Comparison of ENCODE assay signal across 1 cellular context in the genomic region with DNA sequence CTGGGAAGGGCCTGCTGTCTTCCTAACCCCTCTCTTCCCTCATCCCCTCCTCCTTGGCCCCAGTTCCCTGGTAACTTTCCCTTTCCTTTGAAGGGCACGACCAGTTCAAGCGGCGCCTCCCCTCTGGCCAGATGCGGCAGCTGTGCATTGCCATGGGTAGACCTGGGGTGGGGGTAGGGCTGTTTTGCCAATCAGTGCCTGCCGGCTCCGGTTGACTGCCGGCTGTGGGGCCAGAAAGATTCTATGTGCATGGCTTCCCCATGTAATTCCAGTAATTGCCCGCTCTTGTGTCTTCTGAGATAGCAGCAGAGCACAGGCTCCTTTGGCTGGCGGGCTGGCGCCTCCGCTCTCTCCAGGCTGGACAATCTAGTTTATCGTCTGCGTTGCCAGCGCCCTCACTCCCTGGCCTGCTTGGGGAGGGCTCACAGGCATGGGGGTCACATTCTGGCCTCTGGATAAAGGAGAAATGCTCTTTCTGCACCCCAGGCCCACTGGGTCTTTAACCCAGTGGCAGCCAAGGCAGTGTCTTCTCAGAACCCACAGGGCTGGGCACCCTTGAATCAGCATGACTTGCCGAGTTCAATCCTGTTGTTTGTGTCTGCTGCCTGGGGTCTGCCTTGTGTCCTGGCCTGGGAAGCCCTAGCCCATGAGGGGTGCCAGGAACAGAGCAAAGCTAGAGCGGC.
TF ChIP-seq lines count a peak whose summit lies in the region.

No MANE protein-coding gene starts in this region.

TF ChIP-seq in H1, 55 proteins besides CTCF, POLR2A, EP300 and RAD21:
- TF ChIP-seq YY1 (IDR thresholded peaks at IDR 0.05; ENCODE audit: low read depth, low read length) = no peak
- no peak for TF ChIP-seq CHD1 (IDR thresholded peaks at IDR 0.05; ENCODE audit: low read depth, low read length)
- TF ChIP-seq NRF1 (IDR thresholded peaks at IDR 0.05; ENCODE audit: low read depth, low read length) = no peak
- no peak for TF ChIP-seq TCF12 (IDR thresholded peaks at IDR 0.05; ENCODE audit: low read depth, low read length)
